1 cellular context compared by ENCODE assay signal in genomic region chr6:131807644-131808459, GRCh38.
A peak's percentile ranks its signal among the peaks of the same experiment; 100 is the strongest.
TF ChIP-seq lines count a peak whose summit lies in the region.

Gene ENPP1, plus strand, starts transcription at chr6:131808020. Its CDS starts 16 bp downstream, at chr6:131808036.

TF ChIP-seq in HepG2, 621 proteins besides CTCF, POLR2A, EP300 and RAD21 (continued from another document and continues in another):
- TF ChIP-seq ZSCAN20 (CRISPR knock-in tag; IDR thresholded peaks at IDR 0.05; ENCODE audit: borderline replicate concordance): 0 out of 2 replicates have a peak, but pooled peaks have one; percentile 12
- TF ChIP-seq ZNF558 (CRISPR knock-in tag; IDR thresholded peaks at IDR 0.05; ENCODE audit: borderline replicate concordance): peak; percentile 83; the same call in 1 of the 2 replicates
- TF ChIP-seq ZXDC (CRISPR knock-in tag; IDR thresholded peaks at IDR 0.05): peak; percentile 75
- peak; percentile 9; the same call in 1 of the 2 replicates for TF ChIP-seq TAF1 (CRISPR knock-in tag; IDR thresholded peaks at IDR 0.05)
- peak; percentile 84; the same call in 1 of the 2 replicates for TF ChIP-seq IRX3 (CRISPR knock-in tag; IDR thresholded peaks at IDR 0.05; ENCODE audit: borderline replicate concordance, low read depth)
- TF ChIP-seq, protein P1, sequence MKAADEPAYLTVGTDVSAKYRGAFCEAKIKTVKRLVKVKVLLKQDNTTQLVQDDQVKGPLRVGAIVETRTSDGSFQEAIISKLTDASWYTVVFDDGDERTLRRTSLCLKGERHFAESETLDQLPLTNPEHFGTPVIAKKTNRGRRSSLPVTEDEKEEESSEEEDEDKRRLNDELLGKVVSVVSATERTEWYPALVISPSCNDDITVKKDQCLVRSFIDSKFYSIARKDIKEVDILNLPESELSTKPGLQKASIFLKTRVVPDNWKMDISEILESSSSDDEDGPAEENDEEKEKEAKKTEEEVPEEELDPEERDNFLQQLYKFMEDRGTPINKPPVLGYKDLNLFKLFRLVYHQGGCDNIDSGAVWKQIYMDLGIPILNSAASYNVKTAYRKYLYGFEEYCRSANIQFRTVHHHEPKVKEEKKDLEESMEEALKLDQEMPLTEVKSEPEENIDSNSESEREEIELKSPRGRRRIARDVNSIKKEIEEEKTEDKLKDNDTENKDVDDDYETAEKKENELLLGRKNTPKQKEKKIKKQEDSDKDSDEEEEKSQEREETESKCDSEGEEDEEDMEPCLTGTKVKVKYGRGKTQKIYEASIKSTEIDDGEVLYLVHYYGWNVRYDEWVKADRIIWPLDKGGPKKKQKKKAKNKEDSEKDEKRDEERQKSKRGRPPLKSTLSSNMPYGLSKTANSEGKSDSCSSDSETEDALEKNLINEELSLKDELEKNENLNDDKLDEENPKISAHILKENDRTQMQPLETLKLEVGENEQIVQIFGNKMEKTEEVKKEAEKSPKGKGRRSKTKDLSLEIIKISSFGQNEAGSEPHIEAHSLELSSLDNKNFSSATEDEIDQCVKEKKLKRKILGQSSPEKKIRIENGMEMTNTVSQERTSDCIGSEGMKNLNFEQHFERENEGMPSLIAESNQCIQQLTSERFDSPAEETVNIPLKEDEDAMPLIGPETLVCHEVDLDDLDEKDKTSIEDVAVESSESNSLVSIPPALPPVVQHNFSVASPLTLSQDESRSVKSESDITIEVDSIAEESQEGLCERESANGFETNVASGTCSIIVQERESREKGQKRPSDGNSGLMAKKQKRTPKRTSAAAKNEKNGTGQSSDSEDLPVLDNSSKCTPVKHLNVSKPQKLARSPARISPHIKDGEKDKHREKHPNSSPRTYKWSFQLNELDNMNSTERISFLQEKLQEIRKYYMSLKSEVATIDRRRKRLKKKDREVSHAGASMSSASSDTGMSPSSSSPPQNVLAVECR (CRISPR knock-in tag; IDR thresholded peaks at IDR 0.05; ENCODE audit: borderline replicate concordance): peak; percentile 34; the same call in 1 of the 2 replicates
- 0 out of 2 replicates have a peak, but pooled peaks have one; percentile 26 for TF ChIP-seq PRMT3 (CRISPR knock-in tag; IDR thresholded peaks at IDR 0.05; ENCODE audit: borderline replicate concordance, low read depth)
- peak; percentile 64; the same call in 1 of the 2 replicates for TF ChIP-seq SALL2 (CRISPR knock-in tag; IDR thresholded peaks at IDR 0.05)
- peak; percentile 54 for TF ChIP-seq E2F1 (CRISPR knock-in tag; IDR thresholded peaks at IDR 0.05)
- peak; percentile 48 for TF ChIP-seq MED1 (CRISPR knock-in tag; IDR thresholded peaks at IDR 0.05)
- TF ChIP-seq ZNF280B (CRISPR knock-in tag; IDR thresholded peaks at IDR 0.05; ENCODE audit: borderline replicate concordance): no peak
- TF ChIP-seq, protein P2, sequence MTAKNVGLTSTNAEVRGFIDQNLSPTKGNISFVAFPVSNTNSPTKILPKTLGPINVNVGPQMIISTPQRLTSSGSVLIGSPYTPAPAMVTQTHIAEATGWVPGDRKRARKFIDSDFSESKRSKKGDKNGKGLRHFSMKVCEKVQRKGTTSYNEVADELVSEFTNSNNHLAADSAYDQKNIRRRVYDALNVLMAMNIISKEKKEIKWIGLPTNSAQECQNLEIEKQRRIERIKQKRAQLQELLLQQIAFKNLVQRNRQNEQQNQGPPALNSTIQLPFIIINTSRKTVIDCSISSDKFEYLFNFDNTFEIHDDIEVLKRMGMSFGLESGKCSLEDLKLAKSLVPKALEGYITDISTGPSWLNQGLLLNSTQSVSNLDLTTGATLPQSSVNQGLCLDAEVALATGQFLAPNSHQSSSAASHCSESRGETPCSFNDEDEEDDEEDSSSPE (CRISPR knock-in tag; IDR thresholded peaks at IDR 0.05): peak; percentile 47; the same call in 1 of the 2 replicates
- TF ChIP-seq ZSCAN9 (CRISPR knock-in tag; IDR thresholded peaks at IDR 0.05; ENCODE audit: borderline replicate concordance): no peak
- TF ChIP-seq SCMH1 (CRISPR knock-in tag; IDR thresholded peaks at IDR 0.05; ENCODE audit: borderline replicate concordance): no peak
- 0 out of 2 replicates have a peak, but pooled peaks have one; percentile 23 for TF ChIP-seq THAP11 (CRISPR knock-in tag; IDR thresholded peaks at IDR 0.05)
- TF ChIP-seq FOXK2 (IDR thresholded peaks at IDR 0.05): no peak
- no peak; the same call in 1 of the 2 replicates for TF ChIP-seq ESRRA (CRISPR knock-in tag; IDR thresholded peaks at IDR 0.05; ENCODE audit: low read depth)
- TF ChIP-seq ZNF136 (CRISPR knock-in tag; IDR thresholded peaks at IDR 0.05; ENCODE audit: low read depth): 0 out of 2 replicates have a peak, but pooled peaks have one; percentile 70
- peak; percentile 26; the same call in 1 of the 2 replicates for TF ChIP-seq ZNF350 (CRISPR knock-in tag; IDR thresholded peaks at IDR 0.05; ENCODE audit: borderline replicate concordance, low read depth)
- TF ChIP-seq ZNF30 (CRISPR knock-in tag; IDR thresholded peaks at IDR 0.05): no peak
- TF ChIP-seq ZNF788 (CRISPR knock-in tag; IDR thresholded peaks at IDR 0.05; ENCODE audit: borderline replicate concordance): peak; percentile 54; the same call in 1 of the 2 replicates
- TF ChIP-seq MAFF (IDR thresholded peaks at IDR 0.05; ENCODE audit: low read depth, low read length): no peak
- TF ChIP-seq, protein P3, sequence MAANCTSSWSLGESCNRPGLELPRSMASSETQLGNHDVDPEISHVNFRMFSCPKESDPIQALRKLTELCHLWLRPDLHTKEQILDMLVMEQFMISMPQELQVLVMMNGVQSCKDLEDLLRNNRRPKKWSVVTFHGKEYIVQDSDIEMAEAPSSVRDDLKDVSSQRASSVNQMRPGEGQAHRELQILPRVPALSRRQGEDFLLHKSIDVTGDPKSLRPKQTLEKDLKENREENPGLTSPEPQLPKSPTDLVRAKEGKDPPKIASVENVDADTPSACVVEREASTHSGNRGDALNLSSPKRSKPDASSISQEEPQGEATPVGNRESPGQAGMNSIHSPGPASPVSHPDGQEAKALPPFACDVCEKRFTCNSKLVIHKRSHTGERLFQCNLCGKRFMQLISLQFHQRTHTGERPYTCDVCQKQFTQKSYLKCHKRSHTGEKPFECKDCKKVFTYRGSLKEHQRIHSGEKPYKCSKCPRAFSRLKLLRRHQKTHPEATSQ (CRISPR knock-in tag; IDR thresholded peaks at IDR 0.05; ENCODE audit: borderline replicate concordance): no peak
- TF ChIP-seq, protein P4, sequence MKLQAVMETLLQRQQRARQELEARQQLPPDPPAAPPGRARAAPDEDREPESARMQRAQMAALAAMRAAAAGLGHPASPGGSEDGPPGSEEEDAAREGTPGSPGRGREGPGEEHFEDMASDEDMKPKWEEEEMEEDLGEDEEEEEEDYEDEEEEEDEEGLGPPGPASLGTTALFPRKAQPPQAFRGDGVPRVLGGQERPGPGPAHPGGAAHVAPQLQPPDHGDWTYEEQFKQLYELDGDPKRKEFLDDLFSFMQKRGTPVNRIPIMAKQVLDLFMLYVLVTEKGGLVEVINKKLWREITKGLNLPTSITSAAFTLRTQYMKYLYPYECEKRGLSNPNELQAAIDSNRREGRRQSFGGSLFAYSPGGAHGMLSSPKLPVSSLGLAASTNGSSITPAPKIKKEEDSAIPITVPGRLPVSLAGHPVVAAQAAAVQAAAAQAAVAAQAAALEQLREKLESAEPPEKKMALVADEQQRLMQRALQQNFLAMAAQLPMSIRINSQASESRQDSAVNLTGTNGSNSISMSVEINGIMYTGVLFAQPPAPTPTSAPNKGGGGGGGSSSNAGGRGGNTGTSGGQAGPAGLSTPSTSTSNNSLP (IDR thresholded peaks at IDR 0.05; ENCODE audit: low read depth, low read length): no peak
- TF ChIP-seq ZNF776 (CRISPR knock-in tag; IDR thresholded peaks at IDR 0.05): peak; percentile 37; the same call in 1 of the 2 replicates
- TF ChIP-seq THYN1 (CRISPR knock-in tag; IDR thresholded peaks at IDR 0.05; ENCODE audit: borderline replicate concordance, low read depth): no peak
- 0 out of 2 replicates have a peak, but pooled peaks have one; percentile 40 for TF ChIP-seq HMG20B (CRISPR knock-in tag; conservative IDR thresholded peaks at IDR 0.05)
- no peak for TF ChIP-seq ZNF629 (CRISPR knock-in tag; conservative IDR thresholded peaks at IDR 0.05)
- TF ChIP-seq ATF7 (IDR thresholded peaks at IDR 0.05): no peak
- TF ChIP-seq ATF7 (CRISPR knock-in tag; IDR thresholded peaks at IDR 0.05): peak; percentile 66; the same call in 1 of the 2 replicates
- no peak for TF ChIP-seq ZNF597 (CRISPR knock-in tag; IDR thresholded peaks at IDR 0.05)
- peak; percentile 25 for TF ChIP-seq AGO1 (IDR thresholded peaks at IDR 0.05; ENCODE audit: low read depth, low read length, poor library complexity, severe bottlenecking)
- peak; percentile 68 for TF ChIP-seq ATF7-NPFF (CRISPR knock-in tag; IDR thresholded peaks at IDR 0.05; ENCODE audit: low read depth)
- TF ChIP-seq ZNF589 (CRISPR knock-in tag; conservative IDR thresholded peaks at IDR 0.05): no peak
- no peak for TF ChIP-seq MAFG (CRISPR knock-in tag; IDR thresholded peaks at IDR 0.05)
- TF ChIP-seq ZHX2 (IDR thresholded peaks at IDR 0.05; ENCODE audit: low read depth): no peak
- 0 out of 2 replicates have a peak, but pooled peaks have one; percentile 67 for TF ChIP-seq ZHX2 (CRISPR knock-in tag; IDR thresholded peaks at IDR 0.05; ENCODE audit: borderline replicate concordance)
